Comparison of ENCODE assay signal across 8 cellular contexts in the genomic region with DNA sequence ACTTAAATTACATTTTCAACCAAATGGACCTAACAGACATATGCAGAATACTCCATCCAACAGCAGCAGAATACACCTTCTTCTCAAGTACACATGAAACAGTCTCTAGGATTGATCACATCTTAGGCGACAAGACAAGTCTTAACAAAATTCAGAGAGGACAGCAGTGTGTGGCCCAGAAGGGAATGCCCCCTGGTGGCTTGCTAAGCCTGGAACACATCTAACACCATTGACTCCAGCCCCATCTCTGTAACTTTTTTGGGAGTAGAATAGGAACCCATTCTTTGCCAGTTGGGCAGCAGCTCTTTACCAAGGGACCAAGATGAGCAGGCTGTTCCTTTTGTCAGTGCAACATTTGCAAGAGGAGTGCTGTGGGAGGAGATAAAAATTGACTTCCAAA.
DNase-seq lines count a peak whose midpoint lies in the region; ATAC-seq and TF ChIP-seq lines count a peak whose summit lies in the region.

No MANE protein-coding gene starts in this region.

- TF ChIP-seq CTCF in upper lobe of left lung (IDR thresholded peaks at IDR 0.05): peak; percentile 11 to 32 (median 23)

- no peak for TF ChIP-seq EP300 in upper lobe of left lung (IDR thresholded peaks at IDR 0.05)

- no peak overlapping the region for H3K4me3 ChIP-seq in upper lobe of left lung

- peaks cover 15% of the 10 kb centered on the region for H3K4me1 Mint-ChIP-seq in T-helper 17 cell

- H3K27ac Mint-ChIP-seq in T-helper 17 cell: no peak overlapping the region

- H3K27me3 ChIP-seq in upper lobe of left lung: no peaks in the 10 kb centered on the region

- no peak overlapping the region for H3K4me3 Mint-ChIP-seq in T-helper 17 cell

- TF ChIP-seq POLR2A in upper lobe of left lung (IDR thresholded peaks at IDR 0.05): no peak

- H3K36me3 Mint-ChIP-seq in T-helper 17 cell (ENCODE audit: low read depth): no peaks in the 10 kb centered on the region

- no peaks in the 10 kb centered on the region for H3K4me1 ChIP-seq in upper lobe of left lung

- no peaks in the 10 kb centered on the region for H3K27me3 Mint-ChIP-seq in T-helper 17 cell

- no peaks in the 10 kb centered on the region for H3K36me3 ChIP-seq in upper lobe of left lung

- peak; percentile 77 for ATAC-seq in HG02763 (IDR thresholded peaks at IDR 0.05; ENCODE audit: unreplicated experiment)
- peak; percentile 70 for ATAC-seq in T-helper 17 cell
- peak in 1 of 2 donors; percentile 53 for ATAC-seq in upper lobe of left lung (ENCODE audit: low FRiP score in 2 of 2)
- no peak for ATAC-seq in HG03025 (IDR thresholded peaks at IDR 0.05; ENCODE audit: low FRiP score, unreplicated experiment)

- H3K9me3 ChIP-seq in T-helper 17 cell (ENCODE audit: control insufficient read depth, low read length, poor library complexity, severe bottlenecking): no peaks in the 10 kb centered on the region
- H3K9me3 ChIP-seq in upper lobe of left lung: no peaks in the 10 kb centered on the region

- H3K27ac ChIP-seq in upper lobe of left lung: no peak overlapping the region

- 39 to 73% methylated on average over 1 of the region's 1 CpG for WGBS in upper lobe of left lung, 2 donors

- peak; percentile 24 for DNase-seq in SIG-M5 treated with dmso at 0.1 percent for 504 hours (lab: John Stamatoyannopoulos, UW; ENCODE audit: unreplicated experiment)
- DNase-seq in SIG-M5 (lab: John Stamatoyannopoulos, UW): no peak
- DNase-seq in T-helper 17 cell: peak; percentile 12 to 23 (median 13)
- DNase-seq in cerebellar cortex (ENCODE audit: low spot score): peak; percentile 12
- peak; percentile 45 for DNase-seq in myocyte (ENCODE audit: low read depth)
- no peak for DNase-seq in upper lobe of left lung

Comparison
In these comparisons a context has a peak if more than half of its experiments do, and no peak if none do; other contexts are left out.
1. DNase-seq: peak in SIG-M5 treated with dmso at 0.1 percent for 504 hours (single experiment), T-helper 17 cell (3 of 3), cerebellar cortex (single experiment) and myocyte (single experiment); none in SIG-M5 (single experiment) and upper lobe of left lung (0 of 2).